In genomic region chr19:13597625-13598024, GRCh38 we compare ENCODE assay signal across 8 cellular contexts.
DNase-seq lines count a peak whose midpoint lies in the region; ATAC-seq lines count a peak whose summit lies in the region.

No MANE protein-coding gene starts in this region.

- DNase-seq in DMS79 treated with DMSO at 0.1 percent for 48 hours (lab: John Stamatoyannopoulos, UW): peak; percentile 70
- peak; percentile 63 for DNase-seq in MG63
- DNase-seq in RKO (ENCODE audit: low spot score): peak; percentile 70
- DNase-seq in glomerular endothelial cell (ENCODE audit: extremely low read depth, low read depth, low spot score): peak; percentile 31
- DNase-seq in pons (ENCODE audit: low spot score): peak; percentile 68

- no peaks in the 10 kb centered on the region for H3K9me3 Mint-ChIP-seq in activated naive CD4-positive, alpha-beta T cell treated with anti-CD3 and anti-CD28 coated beads, Interleukin-2, amount 50 U/mL, for 24 hours

- H3K27me3 ChIP-seq in MG63: peaks cover 14% of the 10 kb centered on the region

- H3K36me3 Mint-ChIP-seq in activated naive CD4-positive, alpha-beta T cell treated with anti-CD3 and anti-CD28 coated beads, Interleukin-2, amount 50 U/mL, for 24 hours: no peaks in the 10 kb centered on the region

- H3K27me3 Mint-ChIP-seq in activated naive CD4-positive, alpha-beta T cell treated with anti-CD3 and anti-CD28 coated beads, Interleukin-2, amount 50 U/mL, for 24 hours: peaks cover 10% of the 10 kb centered on the region

- no peaks in the 10 kb centered on the region for H3K9me3 ChIP-seq in MG63

- H3K4me3 Mint-ChIP-seq in activated naive CD4-positive, alpha-beta T cell treated with anti-CD3 and anti-CD28 coated beads, Interleukin-2, amount 50 U/mL, for 24 hours: no peak overlapping the region

- no peaks in the 10 kb centered on the region for H3K36me3 ChIP-seq in MG63

- peak overlapping the region; percentile 38 for H3K27ac Mint-ChIP-seq in activated naive CD4-positive, alpha-beta T cell treated with anti-CD3 and anti-CD28 coated beads, Interleukin-2, amount 50 U/mL, for 24 hours

- H3K4me1 Mint-ChIP-seq in activated naive CD4-positive, alpha-beta T cell treated with anti-CD3 and anti-CD28 coated beads, Interleukin-2, amount 50 U/mL, for 24 hours: no peaks in the 10 kb centered on the region

- no peak overlapping the region for H3K4me3 ChIP-seq in MG63

- ATAC-seq in GM19452 (IDR thresholded peaks at IDR 0.05; ENCODE audit: unreplicated experiment) (no peak), GM21423 (IDR thresholded peaks at IDR 0.05; ENCODE audit: unreplicated experiment) (no peak)
